Comparison of ENCODE assay signal across 17 cellular contexts in genomic region chr16:50676684-50677225, GRCh38. TPM values are rescaled to one million over a fixed set of nuclear protein-coding genes. Genes with fewer than 3 reads are reported as not detected.
DNase-seq lines count a peak whose midpoint lies in the region; ATAC-seq and TF ChIP-seq lines count a peak whose summit lies in the region.
"Had no signal": no experiment of that assay in that cellular context is flagged by ENCODE, and none has a peak within 500 bp of the region (broad histone marks: within the 10 kb centered on the region; RNA-seq: fewer than 3 reads in every experiment).

No MANE protein-coding gene starts in this region.

- 78 to 89% (median 80%) methylated on average over 9 of the region's 9 CpGs for whole genome bisulfite sequencing in stomach, 5 donors

- no peak for TF ChIP-seq POLR2A in stomach (IDR thresholded peaks at IDR 0.05)

- ATAC-seq in naive thymus-derived CD4-positive, alpha-beta T cell, result no peak
- ATAC-seq in GM18861 (IDR thresholded peaks at IDR 0.05; ENCODE audit: unreplicated experiment), result no peak

- H3K27ac Mint-ChIP-seq in CD14-positive monocyte, result peak overlapping the region in 6 of 7 donors; percentile 12 to 78 (median 52)
- H3K27ac Mint-ChIP-seq in CD4-positive, alpha-beta memory T cell, result peak overlapping the region; percentile 53 to 99 (median 90)
- H3K27ac Mint-ChIP-seq in activated naive CD8-positive, alpha-beta T cell, result peak overlapping the region; percentile 80
- H3K27ac Mint-ChIP-seq in naive thymus-derived CD4-positive, alpha-beta T cell, result peak overlapping the region; percentile 64 to 98 (median 96)

- peak overlapping the region; percentile 90 for H3K27ac ChIP-seq in CD4-positive, alpha-beta memory T cell (ENCODE audit: low read depth, low read length)
- H3K27ac ChIP-seq in naive thymus-derived CD4-positive, alpha-beta T cell (ENCODE audit: low read depth, low read length), result peak overlapping the region; percentile 90
- H3K27ac ChIP-seq in stomach, result no peak overlapping the region
- H3K27ac ChIP-seq: BLaER1, epithelial cell of prostate, prostate gland had no signal

- TF ChIP-seq CTCF in CD14-positive monocyte (IDR thresholded peaks at IDR 0.05) (no peak), stomach (IDR thresholded peaks at IDR 0.05) (no peak)

- H3K4me1 Mint-ChIP-seq in CD14-positive monocyte, result peaks cover 42% of the 10 kb centered on the region
- H3K4me1 Mint-ChIP-seq in CD4-positive, alpha-beta memory T cell, result peaks cover 33 to 55% (median 46%) of the 10 kb centered on the region in 4 donors
- peaks cover 45% of the 10 kb centered on the region for H3K4me1 Mint-ChIP-seq in activated naive CD8-positive, alpha-beta T cell (ENCODE audit: low read depth)
- peaks cover 38 to 60% (median 52%) of the 10 kb centered on the region in 7 donors for H3K4me1 Mint-ChIP-seq in naive thymus-derived CD4-positive, alpha-beta T cell

- H3K36me3 Mint-ChIP-seq in CD14-positive monocyte, result peaks cover 72 to 80% of the 10 kb centered on the region in 2 donors
- peaks cover 77 to 80% of the 10 kb centered on the region in 2 donors for H3K36me3 Mint-ChIP-seq in CD4-positive, alpha-beta memory T cell
- H3K36me3 Mint-ChIP-seq in activated naive CD8-positive, alpha-beta T cell, result peaks cover 23% of the 10 kb centered on the region
- peaks cover 31 to 77% (median 59%) of the 10 kb centered on the region in 5 donors for H3K36me3 Mint-ChIP-seq in naive thymus-derived CD4-positive, alpha-beta T cell

- DNase-seq in CD14-positive monocyte (ENCODE audit: low spot score) (no peak), SIG-M5 treated with dmso at 0.1 percent for 504 hours (lab: John Stamatoyannopoulos, UW; ENCODE audit: unreplicated experiment) (no peak), stomach (no peak)
- DNase-seq in CD4-positive, alpha-beta memory T cell, result no peak
- no peak for DNase-seq in naive thymus-derived CD4-positive, alpha-beta T cell
- DNase-seq: anterior cingulate cortex, DMS79, IMR-90, NCI-H187 treated with DMSO at 0.1 percent for 48 hours, NCI-H446 treated with DMSO at 0.1 percent for 48 hours, SHP77, small intestine had no signal

- H3K4me1 ChIP-seq in CD4-positive, alpha-beta memory T cell (ENCODE audit: insufficient read depth, low read length), result peaks cover 55% of the 10 kb centered on the region
- peaks cover 36 to 39% of the 10 kb centered on the region in 2 donors for H3K4me1 ChIP-seq in naive thymus-derived CD4-positive, alpha-beta T cell (ENCODE audit: control insufficient read depth in 2 of 2, insufficient read depth in 2 of 2, low read length in 2 of 2)
- H3K4me1 ChIP-seq in stomach, result peaks cover 0 to 8% (median 0%) of the 10 kb centered on the region in 4 donors
- H3K4me1 ChIP-seq: prostate gland had no signal

- peaks cover 10 to 12% of the 10 kb centered on the region in 2 donors for H3K9me3 ChIP-seq in CD4-positive, alpha-beta memory T cell (ENCODE audit: control insufficient read depth in 1 of 2, low read length in 2 of 2)
- peaks cover 5 to 20% (median 6%) of the 10 kb centered on the region in 3 experiments for H3K9me3 ChIP-seq in naive thymus-derived CD4-positive, alpha-beta T cell (ENCODE audit: control insufficient read depth in 2 of 3, low read length in 3 of 3)
- peaks cover 0 to 25% (median 22%) of the 10 kb centered on the region in 4 donors for H3K9me3 ChIP-seq in stomach
- H3K9me3 ChIP-seq: prostate gland had no signal

- H3K9me3 Mint-ChIP-seq in CD14-positive monocyte, result peaks cover 19 to 26% (median 23%) of the 10 kb centered on the region in 7 donors
- peaks cover 0 to 19% (median 16%) of the 10 kb centered on the region in 8 donors for H3K9me3 Mint-ChIP-seq in CD4-positive, alpha-beta memory T cell
- peaks cover 1% of the 10 kb centered on the region for H3K9me3 Mint-ChIP-seq in activated naive CD8-positive, alpha-beta T cell (ENCODE audit: low read depth)
- peaks cover 0 to 19% (median 13%) of the 10 kb centered on the region in 11 donors for H3K9me3 Mint-ChIP-seq in naive thymus-derived CD4-positive, alpha-beta T cell

- no peaks in the 10 kb centered on the region for H3K27me3 Mint-ChIP-seq in CD14-positive monocyte (ENCODE audit: low read depth in 3 of 3)
- no peaks in the 10 kb centered on the region for H3K27me3 Mint-ChIP-seq in CD4-positive, alpha-beta memory T cell
- no peaks in the 10 kb centered on the region for H3K27me3 Mint-ChIP-seq in activated naive CD8-positive, alpha-beta T cell
- H3K27me3 Mint-ChIP-seq in naive thymus-derived CD4-positive, alpha-beta T cell, result no peaks in the 10 kb centered on the region

- POLR2A ChIA-PET in CD4-positive, alpha-beta memory T cell (lab: Charles Lee; ENCODE audit: partially characterized antibody), result interaction anchor here (0.6 to 19.4 kb wide), 7 partner anchors 7 to 646 kb away, joined by 3 to 478 read pairs (median 11); partner anchors contain the start of genes BRD7, CYLD and NOD2
- POLR2A ChIA-PET in naive thymus-derived CD4-positive, alpha-beta T cell (lab: Charles Lee), result interaction anchor here (0.7 to 3.7 kb wide), 3 partner anchors 10 to 67 kb away, joined by 3 to 42 read pairs (median 15); no protein-coding TSS in a partner anchor

- no peak overlapping the region for H3K4me3 Mint-ChIP-seq in CD14-positive monocyte
- peak overlapping the region in 4 of 8 donors; percentile 63 to 97 (median 93) for H3K4me3 Mint-ChIP-seq in CD4-positive, alpha-beta memory T cell
- no peak overlapping the region for H3K4me3 Mint-ChIP-seq in activated naive CD8-positive, alpha-beta T cell
- H3K4me3 Mint-ChIP-seq in naive thymus-derived CD4-positive, alpha-beta T cell, result peak overlapping the region in 5 of 10 donors; percentile 13 to 93 (median 48)

- H3K36me3 ChIP-seq in CD4-positive, alpha-beta memory T cell (ENCODE audit: insufficient read depth, low read length), result peaks cover 66% of the 10 kb centered on the region
- peaks cover 24 to 68% (median 43%) of the 10 kb centered on the region in 3 experiments for H3K36me3 ChIP-seq in naive thymus-derived CD4-positive, alpha-beta T cell (ENCODE audit: control insufficient read depth in 2 of 3, insufficient read depth in 3 of 3, low read length in 3 of 3)
- peaks cover 3 to 43% (median 26%) of the 10 kb centered on the region in 4 donors for H3K36me3 ChIP-seq in stomach
- H3K36me3 ChIP-seq: prostate gland had no signal

- no peak for TF ChIP-seq EP300 in stomach (IDR thresholded peaks at IDR 0.05)

- intact Hi-C loops in CD14-positive monocyte (cut with micrococcal nuclease) (loop anchor here in 1 of 2 donors (5.0 kb wide), 1 partner anchor 36 kb away; no protein-coding TSS in a partner anchor), stomach (cut with DNase I; ENCODE audit: low total_unique reads) (no loop called here)
- intact Hi-C loops in CD4-positive, alpha-beta memory T cell (cut with micrococcal nuclease), result no loop called here
- intact Hi-C loops in naive thymus-derived CD4-positive, alpha-beta T cell (cut with micrococcal nuclease), result no loop called here

- H3K27me3 ChIP-seq in CD4-positive, alpha-beta memory T cell (ENCODE audit: insufficient read depth, low read length), result no peaks in the 10 kb centered on the region
- no peaks in the 10 kb centered on the region for H3K27me3 ChIP-seq in naive thymus-derived CD4-positive, alpha-beta T cell (ENCODE audit: control insufficient read depth in 2 of 2, insufficient read depth in 2 of 2, low read length in 2 of 2)
- H3K27me3 ChIP-seq in stomach, result peaks cover 0 to 10% (median 0%) of the 10 kb centered on the region in 3 donors
- H3K27me3 ChIP-seq: BLaER1 had no signal

- no peak overlapping the region for H3K4me3 ChIP-seq in CD4-positive, alpha-beta memory T cell (ENCODE audit: low read length in 2 of 2)
- no peak overlapping the region for H3K4me3 ChIP-seq in naive thymus-derived CD4-positive, alpha-beta T cell (ENCODE audit: low read length)
- H3K4me3 ChIP-seq in stomach, result no peak overlapping the region
- H3K4me3 ChIP-seq: BLaER1, prostate gland had no signal

- CTCF ChIA-PET in CD4-positive, alpha-beta memory T cell (lab: Charles Lee; ENCODE audit: partially characterized antibody), result interaction anchor here (1.1 to 24.1 kb wide), 7 partner anchors 8 to 348 kb away, joined by 3 to 458 read pairs (median 16); partner anchors contain the start of gene CYLD
- CTCF ChIA-PET in naive thymus-derived CD4-positive, alpha-beta T cell (lab: Charles Lee), result interaction anchor here (1.4 to 5.7 kb wide), 5 partner anchors 9 to 317 kb away, joined by 3 to 101 read pairs (median 5); partner anchors contain the start of gene CYLD

RNA-seq across cellular contexts. Expression of gene SNX20, which starts 4.4 kb away (rescaled TPM):
- polyA plus RNA-seq in CD14-positive monocyte (10 to 100 TPM; 51.0 to 83.2 TPM), stomach (1 to 10 TPM; 1.0 to 1.4 (median 1.1) TPM)
- 10 to 100 TPM; 88.9 to 90.1 TPM for total RNA-seq in CD4-positive, alpha-beta memory T cell
- 100 to 1,000 TPM in 1 of 2 donors, 10 to 100 TPM in 1; 62.5 to 106 TPM for polyA plus RNA-seq in CD4-positive, alpha-beta memory T cell
- 10 to 100 TPM; 32.4 to 94.9 (median 70.8) TPM for total RNA-seq in naive thymus-derived CD4-positive, alpha-beta T cell
- 10 to 100 TPM; 62.6 to 96.1 TPM for polyA plus RNA-seq in naive thymus-derived CD4-positive, alpha-beta T cell
- 1 to 10 TPM in 2 of 5 donors, under 1 TPM in 2, not detected in 1; 0.29 to 7.4 (median 1.0) TPM for total RNA-seq in stomach
- total RNA-seq: IMR-90 had no signal
- polyA plus RNA-seq: IMR-90 had no signal

RNA-seq across cellular contexts. Expression of gene NOD2, which starts 16.7 kb away (rescaled TPM):
- polyA plus RNA-seq in CD14-positive monocyte, result 10 to 100 TPM; 18.5 to 29.7 TPM
- total RNA-seq in CD4-positive, alpha-beta memory T cell, result 10 to 100 TPM in 1 of 2 experiments, 1 to 10 TPM in 1; 9.8 to 10.9 TPM
- 1 to 10 TPM; 2.2 to 3.7 TPM for polyA plus RNA-seq in CD4-positive, alpha-beta memory T cell
- 10 to 100 TPM in 2 of 5 experiments, 1 to 10 TPM in 1, under 1 TPM in 2; 0.49 to 40.5 (median 4.8) TPM for total RNA-seq in naive thymus-derived CD4-positive, alpha-beta T cell
- polyA plus RNA-seq in naive thymus-derived CD4-positive, alpha-beta T cell, result under 1 TPM; 0.06 TPM
- 1 to 10 TPM in 4 of 5 donors, not detected in 1; 1.8 to 6.2 (median 3.5) TPM for total RNA-seq in stomach
- 1 to 10 TPM in 1 of 3 donors, under 1 TPM in 2; 0.56 to 3.7 (median 0.61) TPM for polyA plus RNA-seq in stomach
- total RNA-seq: IMR-90 had no signal
- polyA plus RNA-seq: IMR-90 had no signal

Comparison
In these comparisons a context has a peak if more than half of its experiments do, and no peak if none do; other contexts are left out.
1. H3K27ac ChIP-seq: peak in CD4-positive, alpha-beta memory T cell (single experiment) and naive thymus-derived CD4-positive, alpha-beta T cell (single experiment); none in stomach (0 of 5).
2. RNA of gene SNX20, which starts 4.4 kb away (polyA plus RNA-seq): 62.5 to 106 TPM in CD4-positive, alpha-beta memory T cell, 62.6 to 96.1 TPM in naive thymus-derived CD4-positive, alpha-beta T cell and 51.0 to 83.2 TPM in CD14-positive monocyte; 1.0 to 1.4 TPM in stomach; every median in the first group is over 10 times any median in the second.
3. RNA of gene NOD2, which starts 16.7 kb away (polyA plus RNA-seq): 18.5 to 29.7 TPM in CD14-positive monocyte; 2.2 to 3.7 TPM in CD4-positive, alpha-beta memory T cell, 0.56 to 3.7 TPM in stomach and 0.06 TPM in naive thymus-derived CD4-positive, alpha-beta T cell; every median in the first group is over 4 times any median in the second.
4. Peak in every context shown above with its lines, with median percentiles within 50 percentile points of each other: H3K27ac Mint-ChIP-seq.